Comparison of ENCODE assay signal across 12 cellular contexts in genomic region chr19:3857449-3858003, GRCh38. TPM values are rescaled to one million over a fixed set of nuclear protein-coding genes. Genes with fewer than 3 reads are reported as not detected.
DNase-seq lines count a peak whose midpoint lies in the region; ATAC-seq, FAIRE-seq and TF ChIP-seq lines count a peak whose summit lies in the region.
"Had no signal": no experiment of that assay in that cellular context is flagged by ENCODE, and none has a peak within 500 bp of the region (broad histone marks: within the 10 kb centered on the region; RNA-seq: fewer than 3 reads in every experiment).

No MANE protein-coding gene starts in this region.

- in situ Hi-C loops in IMR-90 (cut with MboI; ENCODE audit: low sequenced_read_pairs): no loop called here
- in situ Hi-C loops in HAP-1 (cut with MboI; ENCODE audit: low sequenced_read_pairs): no loop called here

- POLR2A ChIA-PET in IMR-90 (lab: Charles Lee; ENCODE audit: unreplicated experiment): no interaction called here

- no peak overlapping the region for H2BK20ac ChIP-seq in IMR-90 (ENCODE audit: low read depth, low read length)

- no peak overlapping the region for H3K4me3 ChIP-seq in IMR-90 (ENCODE audit: insufficient read depth, low read depth, low read length)
- no peak overlapping the region for H3K4me3 ChIP-seq in kidney epithelial cell (ENCODE audit: low read depth, low read length)
- no peak overlapping the region for H3K4me3 ChIP-seq in HAP-1
- no peak overlapping the region for H3K4me3 ChIP-seq in small intestine (ENCODE audit: low read depth in 1 of 2, low read length in 2 of 2)
- no peak overlapping the region for H3K4me3 ChIP-seq in left lung
- H3K4me3 ChIP-seq: tibial nerve had no signal

- TF ChIP-seq RAD21 in IMR-90 (IDR thresholded peaks at IDR 0.05; ENCODE audit: low read length): no peak

- no peak overlapping the region for H3K14ac ChIP-seq in IMR-90 (replicated peaks; ENCODE audit: low read depth, low read length)

- H3K36me3 ChIP-seq in IMR-90 (ENCODE audit: control insufficient read depth, insufficient read depth, low read length) (no peaks in the 10 kb centered on the region), kidney epithelial cell (ENCODE audit: control insufficient read depth, insufficient read depth, low read length) (no peaks in the 10 kb centered on the region), HAP-1 (replicated peaks) (no peaks in the 10 kb centered on the region), small intestine (ENCODE audit: control insufficient read depth in 2 of 2, insufficient read depth in 2 of 2, low read length in 2 of 2) (no peaks in the 10 kb centered on the region), left lung (no peaks in the 10 kb centered on the region)
- H3K36me3 ChIP-seq: tibial nerve had no signal

- H3K4ac ChIP-seq in IMR-90 (ENCODE audit: low read depth, low read length): no peak overlapping the region

- H3K9me3 ChIP-seq in IMR-90 (ENCODE audit: control insufficient read depth, insufficient read depth, low read length) (0 out of 2 replicates have a peak, but pooled peaks cover 2% of the 10 kb centered on the region), HAP-1 (no peaks in the 10 kb centered on the region), small intestine (ENCODE audit: control insufficient read depth, low read depth) (no peaks in the 10 kb centered on the region), left lung (peaks cover 0 to 4% of the 10 kb centered on the region in 2 donors)

- CTCF ChIA-PET in IMR-90 (lab: Yijun Ruan, JAX): no interaction called here

- H3K27me3 ChIP-seq in IMR-90 (ENCODE audit: control insufficient read depth, insufficient read depth, low read length) (peaks cover 33% of the 10 kb centered on the region), kidney epithelial cell (ENCODE audit: control insufficient read depth, insufficient read depth, low read length) (peaks cover 2% of the 10 kb centered on the region), HAP-1 (ENCODE audit: low read depth) (no peaks in the 10 kb centered on the region), small intestine (ENCODE audit: control insufficient read depth in 2 of 2, insufficient read depth in 2 of 2, low read length in 2 of 2) (no peaks in the 10 kb centered on the region), left lung (no peaks in the 10 kb centered on the region)
- H3K27me3 ChIP-seq: tibial nerve had no signal

- no peak overlapping the region for H2BK120ac ChIP-seq in IMR-90 (ENCODE audit: low read depth, low read length)

- H3K18ac ChIP-seq in IMR-90 (ENCODE audit: low read depth, low read length): no peak overlapping the region

- H2AK9ac ChIP-seq in IMR-90 (replicated peaks; ENCODE audit: low read depth, low read length, poor library complexity): no peak overlapping the region

- no peak for TF ChIP-seq POLR2A in IMR-90 (IDR thresholded peaks at IDR 0.05; ENCODE audit: low read depth, low read length)

- no peak overlapping the region for H3K23ac ChIP-seq in IMR-90 (ENCODE audit: low read depth, low read length)

- no peak for TF ChIP-seq CTCF in GM10266 (IDR thresholded peaks at IDR 0.05; ENCODE audit: control insufficient read depth, insufficient read depth, low read depth, missing control alignments)
- no peak for TF ChIP-seq CTCF in IMR-90 (conservative IDR thresholded peaks at IDR 0.05; ENCODE audit: low read depth, low read length)
- no peak for TF ChIP-seq CTCF in kidney epithelial cell (IDR thresholded peaks at IDR 0.05; ENCODE audit: insufficient read depth, low read length, poor library complexity, severe bottlenecking)
- no peak for TF ChIP-seq CTCF in left lung (IDR thresholded peaks at IDR 0.05)

- H3K9ac ChIP-seq in IMR-90 (ENCODE audit: low read depth, low read length): no peak overlapping the region

- H3K9me1 ChIP-seq in IMR-90 (ENCODE audit: insufficient read depth, low read length): no peaks in the 10 kb centered on the region

- no peak overlapping the region for H2AFZ ChIP-seq in IMR-90 (replicated peaks; ENCODE audit: low read length, poor library complexity)

- no peak overlapping the region for H2BK15ac ChIP-seq in IMR-90 (ENCODE audit: low read depth, low read length)

- H3K4me2 ChIP-seq in IMR-90 (ENCODE audit: low read depth, low read length): no peak overlapping the region

- FAIRE-seq in small intestine (lab: Jason Lieb, UNC): no peak

- DNase-seq in GM10266 (ENCODE audit: extremely low spot score) (peak; percentile 84), IMR-90 (no peak), NCI-H345 treated with DMSO at 0.1 percent for 48 hours (lab: John Stamatoyannopoulos, UW; ENCODE audit: unreplicated experiment) (peak; percentile 15), kidney epithelial cell (ENCODE audit: low read depth) (peak; percentile 5), HAP-1 (ENCODE audit: low spot score in 2 of 2) (no peak), small intestine (no peak), SW 1271 (lab: John Stamatoyannopoulos, UW) (no peak), left lung (no peak)
- DNase-seq: activated CD4-positive, alpha-beta T cell treated with anti-CD3 and anti-CD28 coated beads for 36 hours; glutamatergic neuron; HCEC 1CT had no signal

- dilution Hi-C loops in IMR-90 (cut with HindIII; ENCODE audit: low sequenced_read_pairs, unreplicated experiment): no loop called here

- no peak overlapping the region for H4K5ac ChIP-seq in IMR-90 (ENCODE audit: low read depth, low read length)

- H4K20me1 ChIP-seq in IMR-90 (ENCODE audit: insufficient read depth, low read length): no peaks in the 10 kb centered on the region; the same call in 1 of the 2 replicates

- H3K79me1 ChIP-seq in IMR-90 (ENCODE audit: low read depth in 1 of 2, low read length in 2 of 2): no peaks in the 10 kb centered on the region

- no peak for ATAC-seq in IMR-90 (ENCODE audit: low read depth)
- ATAC-seq in left lung: no peak
- ATAC-seq: activated CD4-positive, alpha-beta T cell treated with anti-CD3 and anti-CD28 coated beads for 36 hours had no signal

- no CpG with 5 or more reads among the region's 12 CpGs for WGBS in IMR-90 (ENCODE audit: extremely low coverage in 2 of 2, insufficient read length in 1 of 2), 2 experiments
- WGBS in small intestine, 3 donors: 64 to 74% (median 71%) methylated on average over 11 to 12 of the region's 12 CpGs

- H2BK5ac ChIP-seq in IMR-90 (ENCODE audit: low read depth, low read length, poor library complexity, severe bottlenecking): no peak overlapping the region

- H3K27ac ChIP-seq in IMR-90 (ENCODE audit: insufficient read depth, low read length): no peak overlapping the region
- H3K27ac ChIP-seq in small intestine (ENCODE audit: low read depth in 1 of 2, low read length in 1 of 2): no peak overlapping the region
- H3K27ac ChIP-seq in left lung: no peak overlapping the region
- H3K27ac ChIP-seq: tibial nerve had no signal

- intact Hi-C loops in IMR-90 (cut with micrococcal nuclease) (no loop called here), left lung (cut with DNase I) (no loop called here)

- H4K8ac ChIP-seq in IMR-90 (ENCODE audit: low read depth in 2 of 2, low read length in 2 of 2): no peak overlapping the region

- no peak overlapping the region for H3K56ac ChIP-seq in IMR-90 (ENCODE audit: extremely low read depth, insufficient read depth, low read length)

- H4K91ac ChIP-seq in IMR-90 (ENCODE audit: insufficient read depth, low read depth, low read length): no peak overlapping the region

- H2AK5ac ChIP-seq in IMR-90 (ENCODE audit: low read depth, low read length): no peak overlapping the region

- BruUV-seq in IMR-90 (replicated peaks; lab: Mats Ljungman, UMichigan): no TSS peak

- H3K4me1 ChIP-seq in IMR-90 (ENCODE audit: control insufficient read depth, insufficient read depth, low read length) (no peaks in the 10 kb centered on the region), HAP-1 (no peaks in the 10 kb centered on the region), small intestine (ENCODE audit: control insufficient read depth in 2 of 2, insufficient read depth in 1 of 2, low read depth in 1 of 2, low read length in 1 of 2) (no peaks in the 10 kb centered on the region), left lung (no peaks in the 10 kb centered on the region)
- H3K4me1 ChIP-seq: tibial nerve had no signal

TF ChIP-seq in IMR-90, 13 proteins besides CTCF, POLR2A, EP300 and RAD21:
- TF ChIP-seq RFX5 (IDR thresholded peaks at IDR 0.05; ENCODE audit: low read depth, low read length): peak; percentile 75
- no peak for TF ChIP-seq CHD1 (IDR thresholded peaks at IDR 0.05; ENCODE audit: low read depth, low read length)

RNA-seq across cellular contexts. Expression of gene ZFR2, which starts 11.3 kb away (rescaled TPM):
- 0.28 TPM in 1 of 2 replicates, not detected in the other for total RNA-seq in IMR-90 (2012; rRNA removed)
- 0.10 and 0.19 TPM in 2 replicates for polyA plus RNA-seq in IMR-90 (2012; rRNA removed)
- 0.20 and 0.24 TPM in 2 replicates for polyA plus RNA-seq in IMR-90 (2012; cell fraction: cytosol; rRNA removed)
- 0.23 TPM in 1 of 2 replicates, not detected in the other for polyA plus RNA-seq in IMR-90 (2012; cell fraction: nucleus; rRNA removed; ENCODE audit: low replicate concordance)
- total RNA-seq in kidney epithelial cell: 0.17 TPM in 1 of 2 replicates, not detected in the other
- polyA plus RNA-seq in small intestine: under 1 TPM in 1 of 3 donors, not detected in 2; 0.75 TPM
- under 1 TPM; 0.26 to 0.52 TPM for total RNA-seq in left lung
- total RNA-seq: tibial nerve had no signal

RNA-seq across cellular contexts. Expression of gene ATCAY, which starts 23.0 kb away (rescaled TPM):
- total RNA-seq in IMR-90 (2012; rRNA removed) (0.28 and 0.36 TPM in 2 replicates), kidney epithelial cell (0.14 TPM in 1 of 2 replicates, not detected in the other), left lung (not detected)
- polyA plus RNA-seq in IMR-90 (2012; rRNA removed) (0.19 and 0.31 TPM in 2 replicates), small intestine (1 to 10 TPM in 1 of 3 donors, under 1 TPM in 1, not detected in 1; 0.27 to 3.0 TPM)
- 0.12 and 0.15 TPM in 2 replicates for polyA plus RNA-seq in IMR-90 (2012; cell fraction: cytosol; rRNA removed)
- polyA plus RNA-seq in IMR-90 (2012; cell fraction: nucleus; rRNA removed; ENCODE audit: low replicate concordance): 0.10 and 0.19 TPM in 2 replicates
- total RNA-seq: tibial nerve had no signal

Comparison
In these comparisons a context has a peak if more than half of its experiments do, and no peak if none do; other contexts are left out.
1. DNase-seq: peak in GM10266 (single experiment), NCI-H345 treated with DMSO at 0.1 percent for 48 hours (single experiment) and kidney epithelial cell (single experiment); none in IMR-90 (single experiment), HAP-1 (0 of 2), small intestine (single experiment), SW 1271 (0 of 2) and left lung (0 of 2).